2 cellular contexts compared by ENCODE assay signal in the genomic region with DNA sequence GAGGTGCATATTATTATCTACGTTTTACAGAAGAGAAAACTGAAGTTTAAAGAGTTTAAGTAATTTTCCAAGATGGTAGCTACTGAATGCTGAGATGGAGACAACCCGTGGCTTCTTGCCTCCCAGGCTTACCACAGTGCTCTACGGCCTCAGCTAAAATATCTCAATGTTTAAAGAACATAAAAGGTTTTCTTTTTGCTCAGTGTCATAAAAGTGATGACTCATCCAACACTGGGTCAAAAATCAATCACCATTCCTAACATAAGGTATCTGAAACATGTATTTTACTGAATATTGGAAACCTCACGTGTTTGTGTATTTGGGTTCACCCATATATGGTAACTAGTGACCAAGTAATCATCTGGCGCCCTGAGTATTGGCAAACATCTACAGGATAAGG.
TF ChIP-seq lines count a peak whose summit lies in the region.

No MANE protein-coding gene starts in this region.

TF ChIP-seq in HCT116, 20 proteins besides CTCF, POLR2A, EP300 and RAD21 (continued from another document):
- TF ChIP-seq ELF1 (IDR thresholded peaks at IDR 0.05; ENCODE audit: borderline replicate concordance, low read depth) (no peak), YY1 (IDR thresholded peaks at IDR 0.05; ENCODE audit: extremely low read depth, insufficient replicate concordance, low read depth, low read length) (no peak), SRF (IDR thresholded peaks at IDR 0.05; ENCODE audit: low read depth) (no peak), EZH2phosphoT487 (IDR thresholded peaks at IDR 0.05; ENCODE audit: borderline replicate concordance) (no peak), FOSL1 (IDR thresholded peaks at IDR 0.05; ENCODE audit: low read depth) (peak; percentile 32; the same call in 1 of the 2 replicates), EGR1 (IDR thresholded peaks at IDR 0.05; ENCODE audit: low read depth) (no peak), ZFX (IDR thresholded peaks at IDR 0.05) (no peak), EZH2 (IDR thresholded peaks at IDR 0.05) (no peak), CBX3 (IDR thresholded peaks at IDR 0.05; ENCODE audit: low read depth) (no peak), JUND (IDR thresholded peaks at IDR 0.05) (peak; percentile 37; the same call in 1 of the 2 replicates), SP1 (IDR thresholded peaks at IDR 0.05; ENCODE audit: low read depth) (no peak), SIN3A (IDR thresholded peaks at IDR 0.05; ENCODE audit: low read depth) (no peak), ZNF274 (IDR thresholded peaks at IDR 0.05; ENCODE audit: low read depth, low read length) (no peak)
- TF ChIP-seq, protein P1, sequence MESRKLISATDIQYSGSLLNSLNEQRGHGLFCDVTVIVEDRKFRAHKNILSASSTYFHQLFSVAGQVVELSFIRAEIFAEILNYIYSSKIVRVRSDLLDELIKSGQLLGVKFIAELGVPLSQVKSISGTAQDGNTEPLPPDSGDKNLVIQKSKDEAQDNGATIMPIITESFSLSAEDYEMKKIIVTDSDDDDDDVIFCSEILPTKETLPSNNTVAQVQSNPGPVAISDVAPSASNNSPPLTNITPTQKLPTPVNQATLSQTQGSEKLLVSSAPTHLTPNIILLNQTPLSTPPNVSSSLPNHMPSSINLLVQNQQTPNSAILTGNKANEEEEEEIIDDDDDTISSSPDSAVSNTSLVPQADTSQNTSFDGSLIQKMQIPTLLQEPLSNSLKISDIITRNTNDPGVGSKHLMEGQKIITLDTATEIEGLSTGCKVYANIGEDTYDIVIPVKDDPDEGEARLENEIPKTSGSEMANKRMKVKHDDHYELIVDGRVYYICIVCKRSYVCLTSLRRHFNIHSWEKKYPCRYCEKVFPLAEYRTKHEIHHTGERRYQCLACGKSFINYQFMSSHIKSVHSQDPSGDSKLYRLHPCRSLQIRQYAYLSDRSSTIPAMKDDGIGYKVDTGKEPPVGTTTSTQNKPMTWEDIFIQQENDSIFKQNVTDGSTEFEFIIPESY (IDR thresholded peaks at IDR 0.05; ENCODE audit: extremely low read depth, insufficient replicate concordance, low read length) = no peak
- TF ChIP-seq, protein P2, sequence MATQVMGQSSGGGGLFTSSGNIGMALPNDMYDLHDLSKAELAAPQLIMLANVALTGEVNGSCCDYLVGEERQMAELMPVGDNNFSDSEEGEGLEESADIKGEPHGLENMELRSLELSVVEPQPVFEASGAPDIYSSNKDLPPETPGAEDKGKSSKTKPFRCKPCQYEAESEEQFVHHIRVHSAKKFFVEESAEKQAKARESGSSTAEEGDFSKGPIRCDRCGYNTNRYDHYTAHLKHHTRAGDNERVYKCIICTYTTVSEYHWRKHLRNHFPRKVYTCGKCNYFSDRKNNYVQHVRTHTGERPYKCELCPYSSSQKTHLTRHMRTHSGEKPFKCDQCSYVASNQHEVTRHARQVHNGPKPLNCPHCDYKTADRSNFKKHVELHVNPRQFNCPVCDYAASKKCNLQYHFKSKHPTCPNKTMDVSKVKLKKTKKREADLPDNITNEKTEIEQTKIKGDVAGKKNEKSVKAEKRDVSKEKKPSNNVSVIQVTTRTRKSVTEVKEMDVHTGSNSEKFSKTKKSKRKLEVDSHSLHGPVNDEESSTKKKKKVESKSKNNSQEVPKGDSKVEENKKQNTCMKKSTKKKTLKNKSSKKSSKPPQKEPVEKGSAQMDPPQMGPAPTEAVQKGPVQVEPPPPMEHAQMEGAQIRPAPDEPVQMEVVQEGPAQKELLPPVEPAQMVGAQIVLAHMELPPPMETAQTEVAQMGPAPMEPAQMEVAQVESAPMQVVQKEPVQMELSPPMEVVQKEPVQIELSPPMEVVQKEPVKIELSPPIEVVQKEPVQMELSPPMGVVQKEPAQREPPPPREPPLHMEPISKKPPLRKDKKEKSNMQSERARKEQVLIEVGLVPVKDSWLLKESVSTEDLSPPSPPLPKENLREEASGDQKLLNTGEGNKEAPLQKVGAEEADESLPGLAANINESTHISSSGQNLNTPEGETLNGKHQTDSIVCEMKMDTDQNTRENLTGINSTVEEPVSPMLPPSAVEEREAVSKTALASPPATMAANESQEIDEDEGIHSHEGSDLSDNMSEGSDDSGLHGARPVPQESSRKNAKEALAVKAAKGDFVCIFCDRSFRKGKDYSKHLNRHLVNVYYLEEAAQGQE (IDR thresholded peaks at IDR 0.05; ENCODE audit: low read depth) = no peak
- TF ChIP-seq, protein P3, sequence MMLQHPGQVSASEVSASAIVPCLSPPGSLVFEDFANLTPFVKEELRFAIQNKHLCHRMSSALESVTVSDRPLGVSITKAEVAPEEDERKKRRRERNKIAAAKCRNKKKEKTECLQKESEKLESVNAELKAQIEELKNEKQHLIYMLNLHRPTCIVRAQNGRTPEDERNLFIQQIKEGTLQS (IDR thresholded peaks at IDR 0.05) = no peak
- TF ChIP-seq, protein P4, sequence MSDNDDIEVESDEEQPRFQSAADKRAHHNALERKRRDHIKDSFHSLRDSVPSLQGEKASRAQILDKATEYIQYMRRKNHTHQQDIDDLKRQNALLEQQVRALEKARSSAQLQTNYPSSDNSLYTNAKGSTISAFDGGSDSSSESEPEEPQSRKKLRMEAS (IDR thresholded peaks at IDR 0.05) = no peak

TF ChIP-seq in K562, 482 proteins besides CTCF, POLR2A, EP300 and RAD21:
- TF ChIP-seq, protein P3 (IDR thresholded peaks at IDR 0.05) = peak; percentile 82
- TF ChIP-seq, protein P3 (CRISPR knock-in tag; conservative IDR thresholded peaks at IDR 0.05) = no peak
- TF ChIP-seq, protein P5, sequence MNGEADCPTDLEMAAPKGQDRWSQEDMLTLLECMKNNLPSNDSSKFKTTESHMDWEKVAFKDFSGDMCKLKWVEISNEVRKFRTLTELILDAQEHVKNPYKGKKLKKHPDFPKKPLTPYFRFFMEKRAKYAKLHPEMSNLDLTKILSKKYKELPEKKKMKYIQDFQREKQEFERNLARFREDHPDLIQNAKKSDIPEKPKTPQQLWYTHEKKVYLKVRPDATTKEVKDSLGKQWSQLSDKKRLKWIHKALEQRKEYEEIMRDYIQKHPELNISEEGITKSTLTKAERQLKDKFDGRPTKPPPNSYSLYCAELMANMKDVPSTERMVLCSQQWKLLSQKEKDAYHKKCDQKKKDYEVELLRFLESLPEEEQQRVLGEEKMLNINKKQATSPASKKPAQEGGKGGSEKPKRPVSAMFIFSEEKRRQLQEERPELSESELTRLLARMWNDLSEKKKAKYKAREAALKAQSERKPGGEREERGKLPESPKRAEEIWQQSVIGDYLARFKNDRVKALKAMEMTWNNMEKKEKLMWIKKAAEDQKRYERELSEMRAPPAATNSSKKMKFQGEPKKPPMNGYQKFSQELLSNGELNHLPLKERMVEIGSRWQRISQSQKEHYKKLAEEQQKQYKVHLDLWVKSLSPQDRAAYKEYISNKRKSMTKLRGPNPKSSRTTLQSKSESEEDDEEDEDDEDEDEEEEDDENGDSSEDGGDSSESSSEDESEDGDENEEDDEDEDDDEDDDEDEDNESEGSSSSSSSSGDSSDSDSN (IDR thresholded peaks at IDR 0.05; ENCODE audit: borderline replicate concordance in 1 of 2, low read depth in 2 of 2, low read length in 2 of 2) = no peak
- TF ChIP-seq ZC3H8 (IDR thresholded peaks at IDR 0.05) (no peak), ZNF232 (CRISPR knock-in tag; IDR thresholded peaks at IDR 0.05) (no peak), MAFG (tag; conservative IDR thresholded peaks at IDR 0.05) (peak; percentile 88), ZNF586 (CRISPR knock-in tag; conservative IDR thresholded peaks at IDR 0.05) (no peak), NFE2L1 (tag; IDR thresholded peaks at IDR 0.05; ENCODE audit: borderline replicate concordance, low read depth) (peak; percentile 70), NFE2 (IDR thresholded peaks at IDR 0.05; ENCODE audit: low read depth) (peak; percentile 48; the same call in 1 of the 2 replicates), HNRNPLL (IDR thresholded peaks at IDR 0.05; ENCODE audit: low read depth, low read length, poor library complexity, severe bottlenecking) (no peak), FOSL1 (tag; conservative IDR thresholded peaks at IDR 0.05) (peak; percentile 41; the same call in 1 of the 2 replicates), MAFF (IDR thresholded peaks at IDR 0.05; ENCODE audit: low read length) (peak; percentile 66), PHB2 (IDR thresholded peaks at IDR 0.05; ENCODE audit: low read depth) (no peak), JUNB (CRISPR knock-in tag; conservative IDR thresholded peaks at IDR 0.05) (peak; percentile 64; the same call in 1 of the 2 replicates), JUND (IDR thresholded peaks at IDR 0.05; ENCODE audit: borderline replicate concordance, low read depth, low read length) (peak; percentile 32; the same call in 1 of the 2 replicates), JUND (tag; IDR thresholded peaks at IDR 0.05; ENCODE audit: borderline replicate concordance, low read depth, low read length) (0 out of 3 replicates have a peak, but pooled peaks have one; percentile 32), ZNF316 (IDR thresholded peaks at IDR 0.05) (peak; percentile 88), MAFK (IDR thresholded peaks at IDR 0.05; ENCODE audit: low read length) (peak; percentile 50; the same call in 1 of the 2 replicates), C11orf30 (IDR thresholded peaks at IDR 0.05; ENCODE audit: low read depth) (peak; percentile 82), NR2C1 (IDR thresholded peaks at IDR 0.05) (no peak), NR2C1 (tag; IDR thresholded peaks at IDR 0.05) (no peak), ZNF668 (CRISPR knock-in tag; IDR thresholded peaks at IDR 0.05) (no peak), SMARCA4 (IDR thresholded peaks at IDR 0.05) (0 out of 2 replicates have a peak, but pooled peaks have one; percentile 18)
- TF ChIP-seq, protein P6, sequence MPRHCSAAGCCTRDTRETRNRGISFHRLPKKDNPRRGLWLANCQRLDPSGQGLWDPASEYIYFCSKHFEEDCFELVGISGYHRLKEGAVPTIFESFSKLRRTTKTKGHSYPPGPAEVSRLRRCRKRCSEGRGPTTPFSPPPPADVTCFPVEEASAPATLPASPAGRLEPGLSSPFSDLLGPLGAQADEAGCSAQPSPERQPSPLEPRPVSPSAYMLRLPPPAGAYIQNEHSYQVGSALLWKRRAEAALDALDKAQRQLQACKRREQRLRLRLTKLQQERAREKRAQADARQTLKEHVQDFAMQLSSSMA (CRISPR knock-in tag; IDR thresholded peaks at IDR 0.05) = no peak
- TF ChIP-seq, protein P7, sequence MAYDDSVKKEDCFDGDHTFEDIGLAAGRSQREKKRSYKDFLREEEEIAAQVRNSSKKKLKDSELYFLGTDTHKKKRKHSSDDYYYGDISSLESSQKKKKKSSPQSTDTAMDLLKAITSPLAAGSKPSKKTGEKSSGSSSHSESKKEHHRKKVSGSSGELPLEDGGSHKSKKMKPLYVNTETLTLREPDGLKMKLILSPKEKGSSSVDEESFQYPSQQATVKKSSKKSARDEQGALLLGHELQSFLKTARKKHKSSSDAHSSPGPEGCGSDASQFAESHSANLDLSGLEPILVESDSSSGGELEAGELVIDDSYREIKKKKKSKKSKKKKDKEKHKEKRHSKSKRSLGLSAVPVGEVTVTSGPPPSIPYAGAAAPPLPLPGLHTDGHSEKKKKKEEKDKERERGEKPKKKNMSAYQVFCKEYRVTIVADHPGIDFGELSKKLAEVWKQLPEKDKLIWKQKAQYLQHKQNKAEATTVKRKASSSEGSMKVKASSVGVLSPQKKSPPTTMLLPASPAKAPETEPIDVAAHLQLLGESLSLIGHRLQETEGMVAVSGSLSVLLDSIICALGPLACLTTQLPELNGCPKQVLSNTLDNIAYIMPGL (CRISPR knock-in tag; IDR thresholded peaks at IDR 0.05) = no peak
- TF ChIP-seq, protein P8, sequence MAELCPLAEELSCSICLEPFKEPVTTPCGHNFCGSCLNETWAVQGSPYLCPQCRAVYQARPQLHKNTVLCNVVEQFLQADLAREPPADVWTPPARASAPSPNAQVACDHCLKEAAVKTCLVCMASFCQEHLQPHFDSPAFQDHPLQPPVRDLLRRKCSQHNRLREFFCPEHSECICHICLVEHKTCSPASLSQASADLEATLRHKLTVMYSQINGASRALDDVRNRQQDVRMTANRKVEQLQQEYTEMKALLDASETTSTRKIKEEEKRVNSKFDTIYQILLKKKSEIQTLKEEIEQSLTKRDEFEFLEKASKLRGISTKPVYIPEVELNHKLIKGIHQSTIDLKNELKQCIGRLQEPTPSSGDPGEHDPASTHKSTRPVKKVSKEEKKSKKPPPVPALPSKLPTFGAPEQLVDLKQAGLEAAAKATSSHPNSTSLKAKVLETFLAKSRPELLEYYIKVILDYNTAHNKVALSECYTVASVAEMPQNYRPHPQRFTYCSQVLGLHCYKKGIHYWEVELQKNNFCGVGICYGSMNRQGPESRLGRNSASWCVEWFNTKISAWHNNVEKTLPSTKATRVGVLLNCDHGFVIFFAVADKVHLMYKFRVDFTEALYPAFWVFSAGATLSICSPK (IDR thresholded peaks at IDR 0.05; ENCODE audit: borderline replicate concordance) = no peak
- TF ChIP-seq, protein P9, sequence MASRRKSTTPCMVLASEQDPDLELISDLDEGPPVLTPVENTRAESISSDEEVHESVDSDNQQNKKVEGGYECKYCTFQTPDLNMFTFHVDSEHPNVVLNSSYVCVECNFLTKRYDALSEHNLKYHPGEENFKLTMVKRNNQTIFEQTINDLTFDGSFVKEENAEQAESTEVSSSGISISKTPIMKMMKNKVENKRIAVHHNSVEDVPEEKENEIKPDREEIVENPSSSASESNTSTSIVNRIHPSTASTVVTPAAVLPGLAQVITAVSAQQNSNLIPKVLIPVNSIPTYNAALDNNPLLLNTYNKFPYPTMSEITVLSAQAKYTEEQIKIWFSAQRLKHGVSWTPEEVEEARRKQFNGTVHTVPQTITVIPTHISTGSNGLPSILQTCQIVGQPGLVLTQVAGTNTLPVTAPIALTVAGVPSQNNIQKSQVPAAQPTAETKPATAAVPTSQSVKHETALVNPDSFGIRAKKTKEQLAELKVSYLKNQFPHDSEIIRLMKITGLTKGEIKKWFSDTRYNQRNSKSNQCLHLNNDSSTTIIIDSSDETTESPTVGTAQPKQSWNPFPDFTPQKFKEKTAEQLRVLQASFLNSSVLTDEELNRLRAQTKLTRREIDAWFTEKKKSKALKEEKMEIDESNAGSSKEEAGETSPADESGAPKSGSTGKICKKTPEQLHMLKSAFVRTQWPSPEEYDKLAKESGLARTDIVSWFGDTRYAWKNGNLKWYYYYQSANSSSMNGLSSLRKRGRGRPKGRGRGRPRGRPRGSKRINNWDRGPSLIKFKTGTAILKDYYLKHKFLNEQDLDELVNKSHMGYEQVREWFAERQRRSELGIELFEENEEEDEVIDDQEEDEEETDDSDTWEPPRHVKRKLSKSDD (conservative IDR thresholded peaks at IDR 0.05; ENCODE audit: low read length) = no peak
